In the genomic region with DNA sequence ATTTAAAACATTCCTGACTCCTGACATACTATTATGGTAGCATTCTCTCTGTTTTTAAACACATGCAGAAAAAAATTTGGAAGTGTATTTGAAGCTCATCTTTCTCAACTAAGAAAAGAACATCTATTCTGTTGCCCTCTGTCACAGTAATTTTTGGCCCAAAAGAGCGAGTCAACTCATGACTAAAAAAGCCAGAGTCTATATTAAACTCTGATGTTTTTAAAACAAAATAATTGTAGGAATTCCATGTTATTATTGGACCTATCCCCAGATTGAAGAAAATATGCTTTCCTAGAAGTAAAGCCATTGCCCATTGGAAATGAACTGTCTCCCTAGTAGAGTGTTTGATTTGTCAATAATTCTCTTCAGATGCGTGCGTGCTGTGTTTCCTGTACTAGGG, we compare ENCODE assay signal across 1 cellular context.
TF ChIP-seq lines count a peak whose summit lies in the region.

No MANE protein-coding gene starts in this region.

TF ChIP-seq in SK-N-SH, 30 proteins besides CTCF, POLR2A, EP300 and RAD21 (continued from another document):
- TF ChIP-seq, protein P1, sequence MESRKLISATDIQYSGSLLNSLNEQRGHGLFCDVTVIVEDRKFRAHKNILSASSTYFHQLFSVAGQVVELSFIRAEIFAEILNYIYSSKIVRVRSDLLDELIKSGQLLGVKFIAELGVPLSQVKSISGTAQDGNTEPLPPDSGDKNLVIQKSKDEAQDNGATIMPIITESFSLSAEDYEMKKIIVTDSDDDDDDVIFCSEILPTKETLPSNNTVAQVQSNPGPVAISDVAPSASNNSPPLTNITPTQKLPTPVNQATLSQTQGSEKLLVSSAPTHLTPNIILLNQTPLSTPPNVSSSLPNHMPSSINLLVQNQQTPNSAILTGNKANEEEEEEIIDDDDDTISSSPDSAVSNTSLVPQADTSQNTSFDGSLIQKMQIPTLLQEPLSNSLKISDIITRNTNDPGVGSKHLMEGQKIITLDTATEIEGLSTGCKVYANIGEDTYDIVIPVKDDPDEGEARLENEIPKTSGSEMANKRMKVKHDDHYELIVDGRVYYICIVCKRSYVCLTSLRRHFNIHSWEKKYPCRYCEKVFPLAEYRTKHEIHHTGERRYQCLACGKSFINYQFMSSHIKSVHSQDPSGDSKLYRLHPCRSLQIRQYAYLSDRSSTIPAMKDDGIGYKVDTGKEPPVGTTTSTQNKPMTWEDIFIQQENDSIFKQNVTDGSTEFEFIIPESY (IDR thresholded peaks at IDR 0.05; ENCODE audit: borderline replicate concordance, low read depth), result peak; percentile 16; the same call in 1 of the 2 replicates
- peak; percentile 79; the same call in 1 of the 2 replicates for TF ChIP-seq NFIC (IDR thresholded peaks at IDR 0.05; ENCODE audit: borderline replicate concordance)
- TF ChIP-seq FOSL2 (IDR thresholded peaks at IDR 0.05; ENCODE audit: borderline replicate concordance, low read depth), result peak; percentile 38; the same call in 1 of the 2 replicates
- TF ChIP-seq, protein P2, sequence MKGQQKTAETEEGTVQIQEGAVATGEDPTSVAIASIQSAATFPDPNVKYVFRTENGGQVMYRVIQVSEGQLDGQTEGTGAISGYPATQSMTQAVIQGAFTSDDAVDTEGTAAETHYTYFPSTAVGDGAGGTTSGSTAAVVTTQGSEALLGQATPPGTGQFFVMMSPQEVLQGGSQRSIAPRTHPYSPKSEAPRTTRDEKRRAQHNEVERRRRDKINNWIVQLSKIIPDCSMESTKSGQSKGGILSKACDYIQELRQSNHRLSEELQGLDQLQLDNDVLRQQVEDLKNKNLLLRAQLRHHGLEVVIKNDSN (IDR thresholded peaks at IDR 0.05; ENCODE audit: borderline replicate concordance, low read depth), result no peak
- TF ChIP-seq GABPA (IDR thresholded peaks at IDR 0.05; ENCODE audit: low read depth), result 0 out of 2 replicates have a peak, but pooled peaks have one; percentile 9
- TF ChIP-seq, protein P3, sequence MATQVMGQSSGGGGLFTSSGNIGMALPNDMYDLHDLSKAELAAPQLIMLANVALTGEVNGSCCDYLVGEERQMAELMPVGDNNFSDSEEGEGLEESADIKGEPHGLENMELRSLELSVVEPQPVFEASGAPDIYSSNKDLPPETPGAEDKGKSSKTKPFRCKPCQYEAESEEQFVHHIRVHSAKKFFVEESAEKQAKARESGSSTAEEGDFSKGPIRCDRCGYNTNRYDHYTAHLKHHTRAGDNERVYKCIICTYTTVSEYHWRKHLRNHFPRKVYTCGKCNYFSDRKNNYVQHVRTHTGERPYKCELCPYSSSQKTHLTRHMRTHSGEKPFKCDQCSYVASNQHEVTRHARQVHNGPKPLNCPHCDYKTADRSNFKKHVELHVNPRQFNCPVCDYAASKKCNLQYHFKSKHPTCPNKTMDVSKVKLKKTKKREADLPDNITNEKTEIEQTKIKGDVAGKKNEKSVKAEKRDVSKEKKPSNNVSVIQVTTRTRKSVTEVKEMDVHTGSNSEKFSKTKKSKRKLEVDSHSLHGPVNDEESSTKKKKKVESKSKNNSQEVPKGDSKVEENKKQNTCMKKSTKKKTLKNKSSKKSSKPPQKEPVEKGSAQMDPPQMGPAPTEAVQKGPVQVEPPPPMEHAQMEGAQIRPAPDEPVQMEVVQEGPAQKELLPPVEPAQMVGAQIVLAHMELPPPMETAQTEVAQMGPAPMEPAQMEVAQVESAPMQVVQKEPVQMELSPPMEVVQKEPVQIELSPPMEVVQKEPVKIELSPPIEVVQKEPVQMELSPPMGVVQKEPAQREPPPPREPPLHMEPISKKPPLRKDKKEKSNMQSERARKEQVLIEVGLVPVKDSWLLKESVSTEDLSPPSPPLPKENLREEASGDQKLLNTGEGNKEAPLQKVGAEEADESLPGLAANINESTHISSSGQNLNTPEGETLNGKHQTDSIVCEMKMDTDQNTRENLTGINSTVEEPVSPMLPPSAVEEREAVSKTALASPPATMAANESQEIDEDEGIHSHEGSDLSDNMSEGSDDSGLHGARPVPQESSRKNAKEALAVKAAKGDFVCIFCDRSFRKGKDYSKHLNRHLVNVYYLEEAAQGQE (IDR thresholded peaks at IDR 0.05; ENCODE audit: low read depth, low read length), result no peak
- peak; percentile 73 for TF ChIP-seq MEF2A (IDR thresholded peaks at IDR 0.05; ENCODE audit: borderline replicate concordance, low read depth)
- TF ChIP-seq RXRA (IDR thresholded peaks at IDR 0.05; ENCODE audit: borderline replicate concordance, low read depth), result no peak; the same call in 1 of the 2 replicates
- TF ChIP-seq SMC3 (IDR thresholded peaks at IDR 0.05; ENCODE audit: low read depth, low read length), result no peak
